ENCODE assay signal across 8 cellular contexts in the genomic region with DNA sequence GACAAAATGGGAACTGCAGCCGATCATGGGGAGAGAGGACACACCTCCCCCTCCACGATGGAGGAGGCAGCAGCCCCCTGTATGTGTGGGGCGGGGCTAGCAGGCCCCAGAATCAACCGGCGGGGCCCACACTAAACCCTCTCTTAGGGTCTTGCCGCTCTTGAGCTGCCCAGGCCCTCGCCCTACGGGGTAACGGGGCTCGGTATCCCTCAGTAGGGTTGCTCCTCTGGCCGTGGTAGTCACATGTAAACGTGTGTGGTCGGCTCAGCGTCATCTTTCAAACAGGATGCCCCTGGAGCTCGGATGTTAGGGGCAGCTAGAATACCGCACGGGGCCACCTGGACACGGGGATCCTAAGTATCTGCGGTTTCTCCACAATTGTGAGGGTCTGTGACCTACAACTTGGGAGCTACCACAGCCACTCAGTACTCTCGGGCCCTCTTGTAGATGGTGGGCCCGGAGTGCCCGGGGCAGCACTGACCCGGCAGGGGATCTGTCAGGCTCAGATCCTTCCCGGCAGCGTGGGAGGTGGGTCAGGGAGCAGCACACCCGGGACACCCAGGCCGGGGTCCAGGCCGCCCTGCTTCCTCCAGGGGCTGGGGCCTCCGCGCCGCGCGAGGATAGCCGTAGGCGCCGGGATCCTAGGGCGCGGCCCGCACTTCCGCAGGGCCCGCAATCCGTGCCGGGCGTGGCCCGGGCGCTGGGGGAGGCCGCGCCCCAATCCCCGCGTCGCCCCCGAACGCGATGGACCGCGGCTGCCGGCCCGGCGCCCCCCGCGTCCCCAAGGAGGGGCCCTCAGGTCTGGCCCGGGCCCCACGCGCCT. TPM values are rescaled to one million over a fixed set of nuclear protein-coding genes. Genes with fewer than 3 reads are reported as not detected.
DNase-seq lines count a peak whose midpoint lies in the region; ATAC-seq and TF ChIP-seq lines count a peak whose summit lies in the region.

No MANE protein-coding gene starts in this region.

- H3K4me3 ChIP-seq in colonic mucosa (peak overlapping the region; percentile 88), lung (peak overlapping the region; percentile 71)

- POLR2A ChIA-PET in T-cell (lab: Charles Lee) = no interaction called here

- ATAC-seq in HG03095 (IDR thresholded peaks at IDR 0.05; ENCODE audit: unreplicated experiment) = peak; percentile 16
- peak; percentile 26 to 53 (median 42) for ATAC-seq in T-cell (replicated peaks in 1 of 4)
- ATAC-seq in lung (ENCODE audit: insufficient read depth, low FRiP score) = peak; percentile 9
- no peak for ATAC-seq in HG03097 (IDR thresholded peaks at IDR 0.05; ENCODE audit: low FRiP score, unreplicated experiment)

- peak overlapping the region; percentile 99 to 100 for H3K9ac ChIP-seq in colonic mucosa (ENCODE audit: low read depth in 2 of 2, low read length in 2 of 2)

- H3K36me3 ChIP-seq in colonic mucosa = no peaks in the 10 kb centered on the region
- peaks cover 0 to 23% of the 10 kb centered on the region in 2 donors for H3K36me3 ChIP-seq in lung (ENCODE audit: control insufficient read depth in 2 of 2, insufficient read depth in 2 of 2, low read length in 2 of 2)

- peak overlapping the region; percentile 87 to 88 for H3K27ac Mint-ChIP-seq in T-cell

- H3K4me1 ChIP-seq in colonic mucosa (peaks cover 36% of the 10 kb centered on the region), lung (ENCODE audit: control insufficient read depth in 2 of 2, insufficient read depth in 2 of 2, low read length in 2 of 2) (peaks cover 0 to 11% of the 10 kb centered on the region in 2 donors)

- H3K36me3 Mint-ChIP-seq in T-cell = no peaks in the 10 kb centered on the region

- WGBS in lung, 2 donors = 2 to 4% methylated on average over 32 to 64 of the region's 64 CpGs

- no peak for TF ChIP-seq CTCF in colonic mucosa (IDR thresholded peaks at IDR 0.05)
- TF ChIP-seq CTCF in lung (IDR thresholded peaks at IDR 0.05; ENCODE audit: control extremely low read depth, extremely low read depth) = no peak

- intact Hi-C loops in colonic mucosa (cut with DNase I) = no loop called here

- peak overlapping the region; percentile 81 to 84 (median 82) for H3K4me3 Mint-ChIP-seq in T-cell

- H3K4me1 Mint-ChIP-seq in T-cell = peaks cover 34 to 52% (median 39%) of the 10 kb centered on the region in 3 donors

- DNase-seq in NCI-H748 (lab: John Stamatoyannopoulos, UW; ENCODE audit: unreplicated experiment) (peak; percentile 39), NCI-H748 treated with DMSO at 0.1 percent for 48 hours (lab: John Stamatoyannopoulos, UW) (no peak), T-cell (peak in 10 of 34 experiments; percentile 20 to 43 (median 36)), colonic mucosa (peak; percentile 41), lung (ENCODE audit: low spot score) (no peak), superior temporal gyrus (ENCODE audit: extremely low spot score) (peak; percentile 10)

- H3K9me3 ChIP-seq in colonic mucosa = no peaks in the 10 kb centered on the region
- H3K9me3 ChIP-seq in lung (ENCODE audit: control insufficient read depth in 2 of 2, insufficient read depth in 1 of 2, low read length in 1 of 2) = no peaks in the 10 kb centered on the region

- H3K27me3 Mint-ChIP-seq in T-cell = no peaks in the 10 kb centered on the region

- no peaks in the 10 kb centered on the region for H3K9me3 Mint-ChIP-seq in T-cell

- H3K27me3 ChIP-seq in colonic mucosa = no peaks in the 10 kb centered on the region
- H3K27me3 ChIP-seq in lung (ENCODE audit: control insufficient read depth, insufficient read depth) = no peaks in the 10 kb centered on the region

- peak overlapping the region; percentile 99 for H3K27ac ChIP-seq in colonic mucosa
- H3K27ac ChIP-seq in lung (ENCODE audit: low read depth in 1 of 2, low read length in 1 of 2) = peak overlapping the region; percentile 90 to 98

- CTCF ChIA-PET in T-cell (lab: Charles Lee) = interaction anchor here in 1 of 2 donors (0.7 kb wide), 1 partner anchor 80 kb away, joined by 4 read pairs; no protein-coding TSS in a partner anchor

RNA-seq across cellular contexts. Expression of a gene that starts 0.8 kb away (rescaled TPM):
- 100 to 1,000 TPM; 473 to 577 (median 504) TPM for total RNA-seq in T-cell
- 100 to 1,000 TPM; 407 to 546 TPM for total RNA-seq in colonic mucosa
- total RNA-seq in lung = 100 to 1,000 TPM; 118 to 558 TPM
- 100 to 1,000 TPM; 327 to 464 TPM for polyA plus RNA-seq in lung

RNA-seq across cellular contexts. Expression of a gene that starts 10.0 kb away (rescaled TPM):
- 100 to 1,000 TPM; 228 to 324 (median 269) TPM for total RNA-seq in T-cell
- total RNA-seq in colonic mucosa = 1,000 to 10,000 TPM in 1 of 2 donors, 100 to 1,000 TPM in 1; 719 to 1,051 TPM
- total RNA-seq in lung = 100 to 1,000 TPM; 356 to 990 TPM
- polyA plus RNA-seq in lung = 100 to 1,000 TPM; 695 to 862 TPM

RNA-seq across cellular contexts. Expression of a gene that starts 21.0 kb away (rescaled TPM):
- 10 to 100 TPM; 58.2 to 82.9 (median 63.4) TPM for total RNA-seq in T-cell
- 100 to 1,000 TPM in 1 of 2 donors, 10 to 100 TPM in 1; 66.6 to 191 TPM for total RNA-seq in colonic mucosa
- total RNA-seq in lung = 10 to 100 TPM; 46.5 to 79.5 TPM
- 10 to 100 TPM; 26.1 to 65.8 TPM for polyA plus RNA-seq in lung

RNA-seq across cellular contexts. Expression of a gene that starts 21.2 kb away (rescaled TPM):
- total RNA-seq in T-cell = 10 to 100 TPM; 37.6 to 61.3 (median 51.1) TPM
- 100 to 1,000 TPM; 106 to 174 TPM for total RNA-seq in colonic mucosa
- 100 to 1,000 TPM in 1 of 2 donors, 10 to 100 TPM in 1; 36.0 to 132 TPM for total RNA-seq in lung
- 100 to 1,000 TPM; 236 to 293 TPM for polyA plus RNA-seq in lung

RNA-seq across cellular contexts. Expression of a gene that starts 31.7 kb away (rescaled TPM):
- under 1 TPM; 0.16 to 0.51 (median 0.41) TPM for total RNA-seq in T-cell
- total RNA-seq in colonic mucosa = under 1 TPM in 1 of 2 donors, not detected in 1; 0.22 TPM
- total RNA-seq in lung = under 1 TPM; 0.48 to 0.55 TPM
- under 1 TPM; 0.41 to 0.44 TPM for polyA plus RNA-seq in lung

Comparison
In these comparisons a context has a peak if more than half of its experiments do, and no peak if none do; other contexts are left out.
1. DNase-seq: peak in NCI-H748 (single experiment), colonic mucosa (single experiment) and superior temporal gyrus (single experiment); none in NCI-H748 treated with DMSO at 0.1 percent for 48 hours (single experiment) and lung (single experiment).